ENCODE assay signal across 16 cellular contexts in genomic region chr11:12810497-12810896, GRCh38.
DNase-seq lines count a peak whose midpoint lies in the region; ATAC-seq, FAIRE-seq and TF ChIP-seq lines count a peak whose summit lies in the region.
"Had no signal": no experiment of that assay in that cellular context is flagged by ENCODE, and none has a peak within 500 bp of the region (broad histone marks: within the 10 kb centered on the region; RNA-seq: fewer than 3 reads in every experiment).

No MANE protein-coding gene starts in this region.

- H3K4me2 ChIP-seq in K562 (ENCODE audit: insufficient read depth, low read length) (peak overlapping the region; percentile 52), keratinocyte (ENCODE audit: control insufficient read depth, extremely low read depth, insufficient read depth, low read depth, low read length) (no peak overlapping the region)

- peak; percentile 70 for DNase-seq in M059J (ENCODE audit: low read depth)
- peak; percentile 38 to 75 (median 58) for DNase-seq in K562 (ENCODE audit: extremely low read depth in 1 of 4, low spot score in 3 of 4)
- no peak for DNase-seq in keratinocyte (ENCODE audit: low read depth, low spot score)
- DNase-seq in HTR-8/SVneo (ENCODE audit: insufficient read length, low spot score): no peak
- no peak for DNase-seq in activated naive CD4-positive, alpha-beta T cell treated with Interleukin-2 at 50 U/mL for 16 hours
- DNase-seq: activated CD8-positive, alpha-beta T cell treated with anti-CD3 and anti-CD28 coated beads, Interleukin-2, amount 10 ng/mL, durations not matched to agents 7 days and 5 days; activated effector memory CD4-positive, alpha-beta T cell treated with Interleukin-2 at 50 U/mL for 16 hours; Caco-2; effector memory CD8-positive, alpha-beta T cell; glutamatergic neuron; SIG-M5; stimulated activated naive CD8-positive, alpha-beta T cell treated with anti-CD3 and anti-CD28 coated beads, Interleukin-15, amount 100 ng/mL, for 72 hours had no signal

- H4K20me1 ChIP-seq in K562 (replicated peaks; ENCODE audit: control insufficient read depth, insufficient read depth, low read length): peaks cover 14% of the 10 kb centered on the region; the same call in 1 of the 2 replicates
- peaks cover 29% of the 10 kb centered on the region for H4K20me1 ChIP-seq in keratinocyte (ENCODE audit: control insufficient read depth, extremely low read depth, insufficient read depth, low read length)

- TF ChIP-seq EP300 in K562 (IDR thresholded peaks at IDR 0.05; ENCODE audit: low read length): no peak

- BruUV-seq in K562 (replicated peaks; lab: Mats Ljungman, UMichigan): no TSS peak

- peaks cover 31 to 54% of the 10 kb centered on the region in 2 experiments for H3K4me1 ChIP-seq in K562 (replicated peaks in 1 of 2; ENCODE audit: control insufficient read depth in 2 of 2, insufficient read depth in 2 of 2, low read length in 2 of 2)
- peaks cover 69% of the 10 kb centered on the region for H3K4me1 ChIP-seq in keratinocyte (ENCODE audit: control insufficient read depth, extremely low read depth, insufficient read depth, low read length)
- H3K4me1 ChIP-seq in stomach smooth muscle (ENCODE audit: control insufficient read depth, insufficient read depth, low read length): peaks cover 52% of the 10 kb centered on the region

- peak; percentile 76 for ATAC-seq in K562
- ATAC-seq in HG03378 (IDR thresholded peaks at IDR 0.05; ENCODE audit: unreplicated experiment): no peak
- ATAC-seq: activated CD8-positive, alpha-beta T cell treated with anti-CD3 and anti-CD28 coated beads, Interleukin-2, amount 10 ng/mL, durations not matched to agents 7 days and 5 days; effector memory CD8-positive, alpha-beta T cell; natural killer cell treated with Interleukin-12 subunit alpha and Interleukin-12 subunit beta and Interleukin-15 and Interleukin-18, amount 100 ng/mL, for 72 hours; stimulated activated naive CD8-positive, alpha-beta T cell treated with anti-CD3 and anti-CD28 coated beads, Interleukin-15, amount 100 ng/mL, for 72 hours had no signal

- H3K79me2 ChIP-seq in K562 (ENCODE audit: control insufficient read depth, insufficient read depth, low read length) (peaks cover 12% of the 10 kb centered on the region; the same call in 2 of the 3 replicates), keratinocyte (ENCODE audit: control insufficient read depth, insufficient read depth, low read length) (peaks cover 84% of the 10 kb centered on the region)

- POLR2A ChIA-PET in K562 (lab: Yijun Ruan, JAX): interaction anchor here (0.8 to 1.8 kb wide), 9 partner anchors 9 to 239 kb away, joined by 3 to 6 read pairs (median 3); no protein-coding TSS in a partner anchor

- CTCF ChIA-PET in K562 (lab: Yijun Ruan, JAX; ENCODE audit: low intra/inter-chr PET ratio): no interaction called here

- H3K9ac ChIP-seq in K562 (ENCODE audit: insufficient read depth in 1 of 2, low read depth in 2 of 2, low read length in 2 of 2) (peak overlapping the region in 1 of 2 experiments; percentile 37; a peak in 2 of 4 replicates), keratinocyte (ENCODE audit: control insufficient read depth, extremely low read depth, insufficient read depth, low read length) (no peak overlapping the region), stomach smooth muscle (ENCODE audit: low read length in 2 of 2) (no peak overlapping the region)

- FAIRE-seq in K562 (lab: Jason Lieb, UNC) (peak; percentile 70), keratinocyte (lab: Jason Lieb, UNC) (no peak), HTR-8/SVneo (lab: Jason Lieb, UNC) (no peak)
- FAIRE-seq: bronchial epithelial cell had no signal

- H3K9me1 ChIP-seq in K562 (ENCODE audit: control insufficient read depth, insufficient read depth, low read length): peaks cover 4% of the 10 kb centered on the region
- peaks cover 19% of the 10 kb centered on the region for H3K9me1 ChIP-seq in keratinocyte (ENCODE audit: control insufficient read depth, extremely low read depth, insufficient read depth, low read length)

- dilution Hi-C loops in keratinocyte (cut with MboI; ENCODE audit: extremely low pct_ligation_motif_present, low sequenced_read_pairs): no loop called here

- H3K27ac ChIP-seq in K562 (ENCODE audit: extremely low read depth, low read depth, low read length): peak overlapping the region; percentile 56; the same call in 2 of the 3 replicates
- H3K27ac ChIP-seq in keratinocyte (ENCODE audit: control insufficient read depth, insufficient read depth, low read length): peak overlapping the region; percentile 25
- H3K27ac ChIP-seq in stomach smooth muscle (ENCODE audit: low read length): peak overlapping the region; percentile 18

- H3K27me3 ChIP-seq in K562 (ENCODE audit: control insufficient read depth in 2 of 2, insufficient read depth in 2 of 2, low read length in 2 of 2) (no peaks in the 10 kb centered on the region), keratinocyte (ENCODE audit: control insufficient read depth, extremely low read depth, insufficient read depth, low read length) (no peaks in the 10 kb centered on the region), stomach smooth muscle (ENCODE audit: control insufficient read depth in 1 of 2, insufficient read depth in 2 of 2, low read length in 2 of 2) (no peaks in the 10 kb centered on the region)

- H2AFZ ChIP-seq in K562 (ENCODE audit: low read depth, low read length) (peak overlapping the region; percentile 42; the same call in 1 of the 2 replicates), keratinocyte (ENCODE audit: control insufficient read depth, low read length) (no peak overlapping the region)

- H3K4me3 ChIP-seq in K562 (no peak overlapping the region), keratinocyte (ENCODE audit: control insufficient read depth in 2 of 3, extremely low read depth in 1 of 3, insufficient read depth in 2 of 3, low read depth in 1 of 3, low read length in 3 of 3) (no peak overlapping the region), stomach smooth muscle (ENCODE audit: low read length in 2 of 2) (no peak overlapping the region)

- 5% methylated on average over 6 of the region's 6 CpGs for WGBS in K562 (ENCODE audit: insufficient coverage, low coverage, missing lambda C conversion rate)

- no peak for TF ChIP-seq CTCF in K562 (IDR thresholded peaks at IDR 0.05 in 2 of 3, conservative IDR thresholded peaks at IDR 0.05 in 1 of 3; ENCODE audit: insufficient read depth in 2 of 3, low read depth in 1 of 3, low read length in 3 of 3)
- TF ChIP-seq CTCF in keratinocyte (optimal IDR thresholded peaks at IDR 0.05 in 1 of 3, IDR thresholded peaks at IDR 0.05 in 1 of 3, conservative IDR thresholded peaks at IDR 0.05 in 1 of 3; ENCODE audit: extremely low read depth in 1 of 3, insufficient read depth in 2 of 3, low read length in 3 of 3): no peak

- no peak; a peak in 1 of 4 replicates for TF ChIP-seq RAD21 in K562 (CRISPR knock-in tag; conservative IDR thresholded peaks at IDR 0.05 in 1 of 2, IDR thresholded peaks at IDR 0.05 in 1 of 2)

- TF ChIP-seq POLR2A in K562 (conservative IDR thresholded peaks at IDR 0.05): no peak

- in situ Hi-C loops in K562 (cut with MboI): no loop called here

- intact Hi-C loops in K562 (cut with micrococcal nuclease): loop anchor here (5.0 kb wide), 4 partner anchors 52 to 398 kb away; no protein-coding TSS in a partner anchor

- H3K9me3 ChIP-seq in K562 (replicated peaks; ENCODE audit: control insufficient read depth, insufficient read depth, low read depth, low read length) (no peaks in the 10 kb centered on the region), keratinocyte (ENCODE audit: control insufficient read depth, low read depth, low read length) (no peaks in the 10 kb centered on the region), stomach smooth muscle (ENCODE audit: control insufficient read depth in 2 of 2, low read length in 2 of 2) (no peaks in the 10 kb centered on the region)
- H3K9me3 ChIP-seq: Caco-2 had no signal

- no peaks in the 10 kb centered on the region for H3K36me3 ChIP-seq in K562 (ENCODE audit: control insufficient read depth, insufficient read depth, low read length)
- peaks cover 0 to 17% of the 10 kb centered on the region in 2 experiments for H3K36me3 ChIP-seq in keratinocyte (ENCODE audit: control insufficient read depth in 2 of 2, extremely low read depth in 1 of 2, insufficient read depth in 2 of 2, low read length in 2 of 2)
- H3K36me3 ChIP-seq in stomach smooth muscle (ENCODE audit: control insufficient read depth in 2 of 2, insufficient read depth in 2 of 2, low read length in 2 of 2): no peaks in the 10 kb centered on the region

TF ChIP-seq in K562, 482 proteins besides CTCF, POLR2A, EP300 and RAD21 (continues in another document):
- peak; percentile 47; the same call in 1 of the 2 replicates for TF ChIP-seq DPF2 (IDR thresholded peaks at IDR 0.05)
- TF ChIP-seq ZNF707 (CRISPR knock-in tag; conservative IDR thresholded peaks at IDR 0.05): no peak
- no peak for TF ChIP-seq ATF1 (CRISPR knock-in tag; IDR thresholded peaks at IDR 0.05)
- peak; percentile 46 for TF ChIP-seq ATF1 (tag; IDR thresholded peaks at IDR 0.05)
- peak; percentile 10 for TF ChIP-seq PRDM10 (IDR thresholded peaks at IDR 0.05; ENCODE audit: partially characterized antibody)
- no peak for TF ChIP-seq SLC30A9 (CRISPR knock-in tag; IDR thresholded peaks at IDR 0.05)
- TF ChIP-seq BACH1 (tag; IDR thresholded peaks at IDR 0.05): no peak
- no peak for TF ChIP-seq BRD9 (IDR thresholded peaks at IDR 0.05; ENCODE audit: low read depth, partially characterized antibody)

Comparison
In these comparisons a context has a peak if more than half of its experiments do, and no peak if none do; other contexts are left out.
1. DNase-seq: peak in M059J (single experiment) and K562 (4 of 4); none in keratinocyte (single experiment), HTR-8/SVneo (single experiment) and activated naive CD4-positive, alpha-beta T cell treated with Interleukin-2 at 50 U/mL for 16 hours (single experiment).
2. Peak in every context shown above with its lines, with median percentiles within 50 percentile points of each other: H3K27ac ChIP-seq.